In genomic region chr1:204513117-204513716, GRCh38 we compare ENCODE assay signal across 8 cellular contexts. TPM values are rescaled to one million over a fixed set of nuclear protein-coding genes. Genes with fewer than 3 reads are reported as not detected.
DNase-seq lines count a peak whose midpoint lies in the region; ATAC-seq and TF ChIP-seq lines count a peak whose summit lies in the region.

No MANE protein-coding gene starts in this region.

- H3K9me3 ChIP-seq in CD4-positive, alpha-beta memory T cell (ENCODE audit: control insufficient read depth in 1 of 2, low read length in 2 of 2) = no peaks in the 10 kb centered on the region
- H3K9me3 ChIP-seq in ovary = no peaks in the 10 kb centered on the region

- CTCF ChIA-PET in CD4-positive, alpha-beta memory T cell (lab: Charles Lee; ENCODE audit: partially characterized antibody) = interaction anchor here (0.5 to 2.9 kb wide), 7 partner anchors 10 to 294 kb away, joined by 3 to 9 read pairs (median 4); partner anchors contain the start of gene PIK3C2B

- H3K9me3 Mint-ChIP-seq in CD4-positive, alpha-beta memory T cell = peaks cover 0 to 3% (median 0%) of the 10 kb centered on the region in 8 donors

- peak overlapping the region in 6 of 7 donors; percentile 99 to 100 (median 99) for H3K27ac Mint-ChIP-seq in CD4-positive, alpha-beta memory T cell

- intact Hi-C loops in CD4-positive, alpha-beta memory T cell (cut with micrococcal nuclease) = no loop called here
- intact Hi-C loops in ovary (cut with DNase I) = no loop called here

- H3K4me3 Mint-ChIP-seq in CD4-positive, alpha-beta memory T cell = peak overlapping the region; percentile 91 to 98 (median 92)

- peak overlapping the region; percentile 41 to 45 for H3K4me3 ChIP-seq in CD4-positive, alpha-beta memory T cell (ENCODE audit: low read length in 2 of 2)
- no peak overlapping the region for H3K4me3 ChIP-seq in ovary

- no peaks in the 10 kb centered on the region for H3K27me3 ChIP-seq in CD4-positive, alpha-beta memory T cell (ENCODE audit: insufficient read depth, low read length)
- no peaks in the 10 kb centered on the region for H3K27me3 ChIP-seq in ovary

- in situ Hi-C loops in ACHN (cut with HindIII; ENCODE audit: low pct_ligation_motif_present, low pct_unique_long_range_greater_than_20kb, low sequenced_read_pairs) = no loop called here

- no peak for TF ChIP-seq POLR2A in ovary (IDR thresholded peaks at IDR 0.05)

- H3K4me1 Mint-ChIP-seq in CD4-positive, alpha-beta memory T cell = peaks cover 13 to 49% (median 26%) of the 10 kb centered on the region in 4 donors

- no peak for TF ChIP-seq EP300 in ovary (IDR thresholded peaks at IDR 0.05)

- H3K27ac ChIP-seq in CD4-positive, alpha-beta memory T cell (ENCODE audit: low read depth, low read length) = peak overlapping the region; percentile 87
- no peak overlapping the region for H3K27ac ChIP-seq in ovary

- H3K36me3 Mint-ChIP-seq in CD4-positive, alpha-beta memory T cell = peaks cover 1 to 5% of the 10 kb centered on the region in 2 donors

- POLR2A ChIA-PET in CD4-positive, alpha-beta memory T cell (lab: Charles Lee; ENCODE audit: partially characterized antibody) = interaction anchor here (0.6 to 12.9 kb wide), 16 partner anchors 9 to 775 kb away, joined by 3 to 178 read pairs (median 4); partner anchors contain the start of gene PIK3C2B

- no peaks in the 10 kb centered on the region for H3K27me3 Mint-ChIP-seq in CD4-positive, alpha-beta memory T cell

- WGBS in ovary, 3 donors = 66 to 76% (median 70%) methylated on average over 15 of the region's 15 CpGs

- TF ChIP-seq CTCF in ovary (IDR thresholded peaks at IDR 0.05) = no peak

- H3K4me1 ChIP-seq in CD4-positive, alpha-beta memory T cell (ENCODE audit: insufficient read depth, low read length) = peaks cover 62% of the 10 kb centered on the region
- peaks cover 5% of the 10 kb centered on the region for H3K4me1 ChIP-seq in ovary (ENCODE audit: insufficient read depth)

- peak; percentile 77 to 86 (median 82) for DNase-seq in CD4-positive, alpha-beta memory T cell
- DNase-seq in SIG-M5 (lab: John Stamatoyannopoulos, UW) (peak; percentile 97), ACHN (no peak), NCI-H526 treated with DMSO at 0.1 percent for 48 hours (lab: John Stamatoyannopoulos, UW) (no peak), ovary (no peak)
- peak; percentile 34 for DNase-seq in effector CD8-positive, alpha-beta T cell (lab: John Stamatoyannopoulos, UW)

- ATAC-seq in GM21576 (IDR thresholded peaks at IDR 0.05; ENCODE audit: unreplicated experiment) (peak; percentile 30), HG03520 (IDR thresholded peaks at IDR 0.05; ENCODE audit: unreplicated experiment) (no peak)

- H3K36me3 ChIP-seq in CD4-positive, alpha-beta memory T cell (ENCODE audit: insufficient read depth, low read length) = peaks cover 2% of the 10 kb centered on the region
- H3K36me3 ChIP-seq in ovary = no peaks in the 10 kb centered on the region

RNA-seq across cellular contexts. Expression of gene MDM4, which starts 3.0 kb away (rescaled TPM):
- 100 to 1,000 TPM; 213 to 237 TPM for total RNA-seq in CD4-positive, alpha-beta memory T cell
- polyA plus RNA-seq in CD4-positive, alpha-beta memory T cell = 10 to 100 TPM in 1 of 2 donors, 1 to 10 TPM in 1; 7.7 to 26.8 TPM
- total RNA-seq in ovary = 100 to 1,000 TPM in 1 of 7 donors, 10 to 100 TPM in 6; 60.3 to 113 (median 80.0) TPM
- 10 to 100 TPM; 10.2 to 30.7 TPM for polyA plus RNA-seq in ovary

RNA-seq across cellular contexts. Expression of gene PIK3C2B, which starts 18.6 kb away (rescaled TPM):
- total RNA-seq in CD4-positive, alpha-beta memory T cell = 10 to 100 TPM; 43.4 to 46.9 TPM
- 1 to 10 TPM in 1 of 2 donors, under 1 TPM in 1; 0.13 to 4.1 TPM for polyA plus RNA-seq in CD4-positive, alpha-beta memory T cell
- total RNA-seq in ovary = 10 to 100 TPM in 5 of 7 donors, 1 to 10 TPM in 2; 5.6 to 26.0 (median 12.8) TPM
- 1 to 10 TPM; 6.2 to 7.9 TPM for polyA plus RNA-seq in ovary

Comparison
In these comparisons a context has a peak if more than half of its experiments do, and no peak if none do; other contexts are left out.
1. DNase-seq: peak in CD4-positive, alpha-beta memory T cell (5 of 5), SIG-M5 (single experiment) and effector CD8-positive, alpha-beta T cell (single experiment); none in ACHN (single experiment), NCI-H526 treated with DMSO at 0.1 percent for 48 hours (single experiment) and ovary (0 of 5).